ENCODE assay signal across 8 cellular contexts in the genomic region with DNA sequence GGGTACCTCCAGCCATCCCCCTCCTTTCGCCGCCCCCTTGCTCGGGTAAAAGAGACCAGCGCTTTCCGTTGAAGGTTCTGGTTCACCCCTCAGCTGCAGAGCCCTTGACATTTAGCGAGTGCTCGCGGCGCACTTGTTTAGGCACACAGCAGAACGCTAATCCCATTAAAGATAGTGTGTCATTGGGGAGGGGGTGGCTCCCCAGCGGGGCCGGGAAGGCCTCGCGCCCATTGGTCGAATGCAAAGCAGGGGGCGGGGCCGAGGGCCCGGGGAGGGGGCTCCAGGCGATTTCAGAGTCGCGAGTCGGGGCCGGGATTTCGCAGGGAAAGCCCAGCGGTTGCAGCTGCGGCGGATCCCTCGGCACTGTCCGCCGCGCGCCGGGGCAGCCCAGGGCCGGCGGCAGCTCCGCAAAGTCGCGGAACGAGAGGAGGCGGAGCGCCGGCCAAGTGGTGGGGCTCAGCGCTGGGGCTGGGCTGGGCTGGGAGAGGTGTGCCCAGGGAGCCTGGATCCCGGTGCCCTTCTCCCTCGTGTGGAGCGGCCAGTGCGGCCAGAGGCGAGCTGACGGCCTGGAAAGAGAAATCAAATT.
DNase-seq lines count a peak whose midpoint lies in the region; ATAC-seq and TF ChIP-seq lines count a peak whose summit lies in the region.

No MANE protein-coding gene starts in this region.

- H3K27me3 ChIP-seq in thymus (ENCODE audit: control insufficient read depth, insufficient read depth), result peaks cover 38% of the 10 kb centered on the region

- no peaks in the 10 kb centered on the region for H3K36me3 ChIP-seq in thymus (ENCODE audit: control insufficient read depth, insufficient read depth)

- TF ChIP-seq POLR2A in lower leg skin (IDR thresholded peaks at IDR 0.05), result no peak

- 9 to 15% methylated on average over 30 to 49 of the region's 49 CpGs for WGBS in lower leg skin, 2 donors
- 2% methylated on average over 49 of the region's 49 CpGs for WGBS in thymus

- ATAC-seq in HG03175 (IDR thresholded peaks at IDR 0.05; ENCODE audit: unreplicated experiment) (no peak), GM19463 (IDR thresholded peaks at IDR 0.05; ENCODE audit: unreplicated experiment) (no peak)

- intact Hi-C loops in lower leg skin (cut with DNase I; ENCODE audit: low total_unique reads), result loop anchor here (5.0 kb wide), 1 partner anchor 128 kb away; no protein-coding TSS in a partner anchor

- H3K4me1 ChIP-seq in thymus (ENCODE audit: control insufficient read depth, insufficient read depth, low read length), result no peaks in the 10 kb centered on the region

- peak overlapping the region in 1 of 2 donors; percentile 18 for H3K27ac ChIP-seq in coronary artery
- no peak overlapping the region for H3K27ac ChIP-seq in thymus (ENCODE audit: low read depth)

- TF ChIP-seq CTCF in coronary artery (IDR thresholded peaks at IDR 0.05) (no peak), lower leg skin (IDR thresholded peaks at IDR 0.05) (no peak)

- DNase-seq in DMS53 treated with DMSO at 0.1 percent for 48 hours (lab: John Stamatoyannopoulos, UW; ENCODE audit: unreplicated experiment), result peak; percentile 46
- peak; percentile 83 to 94 for DNase-seq in NCI-H524 (lab: John Stamatoyannopoulos, UW)
- DNase-seq in coronary artery (ENCODE audit: low spot score), result no peak
- no peak for DNase-seq in lower leg skin (ENCODE audit: low spot score in 2 of 2)
- no peak for DNase-seq in pons (ENCODE audit: low spot score)

- H3K4me3 ChIP-seq in coronary artery, result peak overlapping the region; percentile 72
- peak overlapping the region; percentile 20 for H3K4me3 ChIP-seq in lower leg skin (ENCODE audit: low read depth, poor library complexity, severe bottlenecking)
- peak overlapping the region; percentile 28 for H3K4me3 ChIP-seq in thymus (ENCODE audit: low read length)

- no peaks in the 10 kb centered on the region for H3K9me3 ChIP-seq in thymus (ENCODE audit: control insufficient read depth)

Comparison
In these comparisons a context has a peak if more than half of its experiments do, and no peak if none do; other contexts are left out.
1. DNase-seq: peak in DMS53 treated with DMSO at 0.1 percent for 48 hours (single experiment) and NCI-H524 (2 of 2); none in coronary artery (single experiment), lower leg skin (0 of 2) and pons (single experiment).
2. H3K4me3 ChIP-seq: peak in every context shown above with its lines; median percentile 72 in coronary artery; 28 in thymus; 20 in lower leg skin.